ENCODE assay signal across 9 cellular contexts in genomic region chr12:109345428-109345827, GRCh38. TPM values are rescaled to one million over a fixed set of nuclear protein-coding genes. Genes with fewer than 3 reads are reported as not detected.
"Had no signal": no experiment of that assay in that cellular context is flagged by ENCODE, and none has a peak within 500 bp of the region (broad histone marks: within the 10 kb centered on the region; RNA-seq: fewer than 3 reads in every experiment).

No MANE protein-coding gene starts in this region.

- DNase-seq: IMR-90, KBM-7, KG1 had no signal

- H3K4me3 ChIP-seq: K562 had no signal

- H3K9ac ChIP-seq: KMS-11 had no signal

- H3K27ac ChIP-seq: HL-60, KMS-11 had no signal

RNA-seq across cellular contexts. Expression of gene MYO1H, which starts 2.3 kb away (rescaled TPM):
- total RNA-seq: HepG2, HT-29, HT1080, IMR-90, K562 had no signal

RNA-seq across cellular contexts. Expression of gene FOXN4, which starts 36.3 kb away (rescaled TPM):
- total RNA-seq: HT-29, HT1080, IMR-90, K562 had no signal
